Comparison of ENCODE assay signal across 8 cellular contexts in genomic region chr17:76710863-76711611, GRCh38. TPM values are rescaled to one million over a fixed set of nuclear protein-coding genes. Genes with fewer than 3 reads are reported as not detected.
DNase-seq lines count a peak whose midpoint lies in the region; ATAC-seq and TF ChIP-seq lines count a peak whose summit lies in the region.

TSS of gene MXRA7 (minus strand) at chr17:76710965. CDS start at chr17:76710946, 19 bp downstream.

- 8% methylated on average over 13 of the region's 56 CpGs for WGBS in esophagus muscularis mucosa

- no peak for TF ChIP-seq POLR2A in esophagus muscularis mucosa (IDR thresholded peaks at IDR 0.05; ENCODE audit: low read depth)

- peak; percentile 23 for DNase-seq in SIG-M5 treated with dmso at 0.1 percent for 504 hours (lab: John Stamatoyannopoulos, UW; ENCODE audit: unreplicated experiment)
- DNase-seq in SIG-M5 (lab: John Stamatoyannopoulos, UW): no peak
- DNase-seq in NCI-H82 treated with DMSO at 0.1 percent for 48 hours (lab: John Stamatoyannopoulos, UW; ENCODE audit: unreplicated experiment): peak; percentile 84
- DNase-seq in activated T-helper 1 cell treated with Interleukin-2 at 50 U/mL for 16 hours (ENCODE audit: low read depth): peak; percentile 45
- no peak for DNase-seq in esophagus muscularis mucosa (ENCODE audit: extremely low spot score)

- peaks cover 40% of the 10 kb centered on the region for H3K4me1 Mint-ChIP-seq in stimulated activated naive CD8-positive, alpha-beta T cell treated with anti-CD3 and anti-CD28 coated beads, Interleukin-15, Interleukin-2, amounts not matched to agents 100 ng/mL and 50 ng/mL, for 24 hours (ENCODE audit: low read depth)

- H3K4me1 ChIP-seq in esophagus muscularis mucosa (peaks cover 62 to 89% (median 78%) of the 10 kb centered on the region in 4 donors), mucosa of stomach (ENCODE audit: control insufficient read depth, insufficient read depth, low read length) (peaks cover 19% of the 10 kb centered on the region)

- peak within 1 kb of the TSS; percentile 23 for H3K27ac Mint-ChIP-seq in stimulated activated naive CD8-positive, alpha-beta T cell treated with anti-CD3 and anti-CD28 coated beads, Interleukin-15, Interleukin-2, amounts not matched to agents 100 ng/mL and 50 ng/mL, for 24 hours

- H3K9me3 Mint-ChIP-seq in stimulated activated naive CD8-positive, alpha-beta T cell treated with anti-CD3 and anti-CD28 coated beads, Interleukin-15, Interleukin-2, amounts not matched to agents 100 ng/mL and 50 ng/mL, for 24 hours: no peaks in the 10 kb centered on the region

- peaks cover 27% of the 10 kb centered on the region for H3K36me3 Mint-ChIP-seq in stimulated activated naive CD8-positive, alpha-beta T cell treated with anti-CD3 and anti-CD28 coated beads, Interleukin-15, Interleukin-2, amounts not matched to agents 100 ng/mL and 50 ng/mL, for 24 hours (ENCODE audit: low read depth)

- H3K9ac ChIP-seq in mucosa of stomach (ENCODE audit: low read length): peak within 1 kb of the TSS; percentile 76

- TF ChIP-seq CTCF in esophagus muscularis mucosa (IDR thresholded peaks at IDR 0.05): no peak

- H3K27me3 ChIP-seq in esophagus muscularis mucosa (no peaks in the 10 kb centered on the region), mucosa of stomach (ENCODE audit: control insufficient read depth, insufficient read depth, low read length) (peaks cover 9% of the 10 kb centered on the region)

- intact Hi-C loops in esophagus muscularis mucosa (cut with DNase I): loop anchor here (10.0 kb wide), 1 partner anchor 156 kb away; no protein-coding TSS in a partner anchor

- H3K27me3 Mint-ChIP-seq in stimulated activated naive CD8-positive, alpha-beta T cell treated with anti-CD3 and anti-CD28 coated beads, Interleukin-15, Interleukin-2, amounts not matched to agents 100 ng/mL and 50 ng/mL, for 24 hours: no peaks in the 10 kb centered on the region

- no peak for ATAC-seq in GM18870 (IDR thresholded peaks at IDR 0.05; ENCODE audit: unreplicated experiment)

- H3K36me3 ChIP-seq in esophagus muscularis mucosa (peaks cover 7 to 32% (median 29%) of the 10 kb centered on the region in 4 donors), mucosa of stomach (ENCODE audit: control insufficient read depth, insufficient read depth, low read length) (no peaks in the 10 kb centered on the region)

- peak within 1 kb of the TSS; percentile 97 to 98 (median 98) for H3K27ac ChIP-seq in esophagus muscularis mucosa (replicated peaks in 1 of 4)

- H3K4me3 Mint-ChIP-seq in stimulated activated naive CD8-positive, alpha-beta T cell treated with anti-CD3 and anti-CD28 coated beads, Interleukin-15, Interleukin-2, amounts not matched to agents 100 ng/mL and 50 ng/mL, for 24 hours: peak within 1 kb of the TSS; percentile 75

- no peak for TF ChIP-seq EP300 in esophagus muscularis mucosa (IDR thresholded peaks at IDR 0.05)

- H3K9me3 ChIP-seq in esophagus muscularis mucosa (no peaks in the 10 kb centered on the region), mucosa of stomach (ENCODE audit: control insufficient read depth, low read length) (no peaks in the 10 kb centered on the region)

- H3K4me3 ChIP-seq in esophagus muscularis mucosa: peak within 1 kb of the TSS; percentile 78 to 98 (median 80)
- H3K4me3 ChIP-seq in mucosa of stomach (ENCODE audit: low read length): peak within 1 kb of the TSS; percentile 29

RNA-seq across cellular contexts. Expression of gene MXRA7, which starts in this region (rescaled TPM):
- 100 to 1,000 TPM; 405 to 422 (median 411) TPM for total RNA-seq in esophagus muscularis mucosa

Comparison
In these comparisons a context has a peak if more than half of its experiments do, and no peak if none do; other contexts are left out.
1. DNase-seq: peak in SIG-M5 treated with dmso at 0.1 percent for 504 hours (single experiment), NCI-H82 treated with DMSO at 0.1 percent for 48 hours (single experiment) and activated T-helper 1 cell treated with Interleukin-2 at 50 U/mL for 16 hours (single experiment); none in SIG-M5 (single experiment) and esophagus muscularis mucosa (single experiment).